In the genomic region with DNA sequence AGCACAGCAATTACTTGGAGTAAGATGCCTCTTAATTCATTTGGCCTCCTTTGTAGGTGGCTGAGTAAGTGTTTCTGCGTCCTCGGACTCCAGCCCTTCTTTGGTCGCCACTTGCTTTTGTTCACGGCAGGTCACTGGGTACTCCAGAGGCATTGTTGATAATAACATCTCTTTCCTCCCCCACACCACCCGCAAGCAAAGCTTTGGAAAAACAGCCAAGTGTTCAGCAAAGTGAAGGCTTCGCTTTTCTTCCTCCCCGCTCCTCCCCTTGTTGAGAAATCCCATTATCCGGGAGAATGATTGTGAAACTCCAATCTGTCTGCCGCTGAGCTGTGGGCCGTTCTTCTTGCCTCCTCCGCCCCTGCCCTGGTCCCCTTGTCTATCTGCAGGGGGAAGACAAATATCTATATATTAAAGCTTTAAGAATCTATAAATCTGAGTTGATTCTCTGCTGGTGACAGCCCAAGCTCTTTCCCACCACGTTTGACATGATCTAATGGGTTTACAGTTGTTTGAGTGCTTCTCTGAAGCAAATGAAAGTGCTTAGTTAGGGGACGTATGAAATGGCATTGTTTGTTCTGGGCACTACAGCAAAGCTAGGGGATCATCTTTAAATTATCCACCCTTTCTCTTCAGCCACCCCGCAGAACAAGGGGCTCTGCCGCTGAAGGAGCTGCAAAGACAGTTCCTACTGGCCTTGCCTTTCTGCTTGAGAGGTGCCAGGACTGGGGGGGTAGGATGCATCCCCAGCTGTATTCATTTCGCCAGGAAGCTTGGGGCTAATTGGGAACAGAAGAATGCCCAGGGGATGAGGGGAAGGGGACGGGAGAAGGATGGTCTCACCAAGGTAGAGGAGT, we compare ENCODE assay signal across 8 cellular contexts.
DNase-seq lines count a peak whose midpoint lies in the region; ATAC-seq and TF ChIP-seq lines count a peak whose summit lies in the region.

No MANE protein-coding gene starts in this region.

- intact Hi-C loops in Right ventricle myocardium inferior (cut with DNase I) = loop anchor here (10.0 kb wide), 1 partner anchor 73 kb away; no protein-coding TSS in a partner anchor
- intact Hi-C loops in cardiac septum (cut with DNase I) = no loop called here
- intact Hi-C loops in transverse colon (cut with DNase I; ENCODE audit: low total_unique reads) = no loop called here
- intact Hi-C loops in activated naive CD4-positive, alpha-beta T cell treated with anti-CD3 and anti-CD28 coated beads for 36 hours (cut with micrococcal nuclease) = no loop called here

- H3K9me3 Mint-ChIP-seq in activated naive CD4-positive, alpha-beta T cell treated with anti-CD3 and anti-CD28 coated beads for 36 hours = no peaks in the 10 kb centered on the region

- no peaks in the 10 kb centered on the region for H3K27me3 ChIP-seq in transverse colon

- DNase-seq in Right ventricle myocardium inferior (ENCODE audit: missing footprints) (peak; percentile 79), cardiac septum (ENCODE audit: low spot score) (no peak), amniotic epithelial cell (ENCODE audit: low read depth) (peak; percentile 95), left lobe of liver (ENCODE audit: low spot score) (peak; percentile 52), transverse colon (no peak), cerebellar nuclear complex (lab: John Stamatoyannopoulos, UW) (no peak)
- no peak for DNase-seq in activated naive CD4-positive, alpha-beta T cell treated with anti-CD3 and anti-CD28 coated beads for 36 hours

- no peaks in the 10 kb centered on the region for H3K9me3 ChIP-seq in transverse colon

- TF ChIP-seq CTCF in transverse colon (IDR thresholded peaks at IDR 0.05) = no peak

- peak; percentile 79 for ATAC-seq in Right ventricle myocardium inferior
- ATAC-seq in left lobe of liver = peak; percentile 89
- ATAC-seq in GM18498 (IDR thresholded peaks at IDR 0.05; ENCODE audit: unreplicated experiment) = no peak

- H3K27me3 Mint-ChIP-seq in activated naive CD4-positive, alpha-beta T cell treated with anti-CD3 and anti-CD28 coated beads for 36 hours (ENCODE audit: low read depth) = no peaks in the 10 kb centered on the region

- peaks cover 2% of the 10 kb centered on the region for H3K4me1 Mint-ChIP-seq in activated naive CD4-positive, alpha-beta T cell treated with anti-CD3 and anti-CD28 coated beads for 36 hours (ENCODE audit: low read depth)

- no peak overlapping the region for H3K4me3 Mint-ChIP-seq in activated naive CD4-positive, alpha-beta T cell treated with anti-CD3 and anti-CD28 coated beads for 36 hours

- peaks cover 3% of the 10 kb centered on the region for H3K36me3 Mint-ChIP-seq in activated naive CD4-positive, alpha-beta T cell treated with anti-CD3 and anti-CD28 coated beads for 36 hours (ENCODE audit: low read depth)

- H3K36me3 ChIP-seq in transverse colon = no peaks in the 10 kb centered on the region

- H3K4me1 ChIP-seq in transverse colon = peaks cover 0 to 11% (median 0%) of the 10 kb centered on the region in 4 donors

- no peak for TF ChIP-seq POLR2A in transverse colon (IDR thresholded peaks at IDR 0.05)

- H3K27ac ChIP-seq in transverse colon = peak overlapping the region; percentile 24 to 33 (median 26)

- H3K4me3 ChIP-seq in transverse colon = peak overlapping the region in 1 of 4 donors; percentile 26

- H3K27ac Mint-ChIP-seq in activated naive CD4-positive, alpha-beta T cell treated with anti-CD3 and anti-CD28 coated beads for 36 hours = no peak overlapping the region

- no peak for TF ChIP-seq EP300 in transverse colon (IDR thresholded peaks at IDR 0.05; ENCODE audit: low read depth)

- 75 to 93% methylated on average over 5 to 17 of the region's 17 CpGs for WGBS in transverse colon (ENCODE audit: low coverage in 1 of 2), 2 donors

- CTCF ChIA-PET in activated naive CD4-positive, alpha-beta T cell treated with anti-CD3 and anti-CD28 coated beads for 36 hours (lab: Charles Lee) = no interaction called here

- in situ Hi-C loops in transverse colon (cut with MboI; ENCODE audit: low pct_ligation_motif_present in 1 of 4, low pct_unique_long_range_greater_than_20kb in 1 of 4, low sequenced_read_pairs in 3 of 4) = no loop called here

Comparison
In these comparisons a context has a peak if more than half of its experiments do, and no peak if none do; other contexts are left out.
1. DNase-seq: peak in Right ventricle myocardium inferior (single experiment), amniotic epithelial cell (single experiment) and left lobe of liver (single experiment); none in cardiac septum (single experiment), transverse colon (single experiment), cerebellar nuclear complex (0 of 2) and activated naive CD4-positive, alpha-beta T cell treated with anti-CD3 and anti-CD28 coated beads for 36 hours (single experiment).